21 cellular contexts compared by ENCODE assay signal in the genomic region with DNA sequence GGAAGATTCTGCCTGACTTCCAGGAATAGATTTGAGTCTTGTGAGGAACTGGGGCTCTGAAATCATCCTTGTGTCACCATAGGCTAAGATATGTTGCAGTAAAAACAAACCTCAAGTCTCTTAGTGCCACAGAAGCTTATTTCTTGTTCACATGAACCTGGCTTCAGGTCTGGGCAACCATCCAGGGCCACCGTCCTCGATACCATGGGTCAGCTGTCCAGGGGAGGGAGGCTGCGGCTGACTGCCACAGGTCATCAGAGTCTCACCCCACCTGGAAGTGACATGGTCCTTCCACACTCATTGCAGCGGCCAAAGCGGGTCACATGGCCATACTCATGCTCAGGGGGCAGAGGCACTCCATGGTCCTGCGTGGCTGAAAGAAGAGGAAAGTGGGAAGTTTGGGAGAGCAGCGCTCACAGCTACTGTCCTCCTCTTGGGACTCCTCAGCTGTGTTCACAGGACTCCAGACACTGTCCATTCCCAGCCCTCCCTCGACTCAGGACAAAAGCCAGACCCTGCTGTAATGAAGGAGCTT.
"Had no signal": no experiment of that assay in that cellular context is flagged by ENCODE, and none has a peak within 500 bp of the region (broad histone marks: within the 10 kb centered on the region; RNA-seq: fewer than 3 reads in every experiment).

No MANE protein-coding gene starts in this region.

- H3K9me3 ChIP-seq: MG63, SJSA1 had no signal

- DNase-seq: IMR-90, Karpas-422, KG1, MG63, NCI-H1092, NCI-H1105 treated with DMSO at 0.1 percent for 48 hours, NCI-H1417 treated with DMSO at 0.1 percent for 48 hours, NCI-H146, NCI-H1694 treated with DMSO at 0.1 percent for 48 hours, NCI-H1930, NCI-H2081, NCI-H2107, NCI-H2227 treated with DMSO at 0.1 percent for 48 hours, NCI-H526 treated with DMSO at 0.1 percent for 48 hours, NCI-H748 treated with DMSO at 0.1 percent for 48 hours, Right ventricle myocardium superior, RPMI8226, SIG-M5 had no signal

- H3K36me3 ChIP-seq: MG63, SJSA1 had no signal

- H3K4me1 ChIP-seq: SJSA1 had no signal

- H3K4me3 ChIP-seq: MG63, SJSA1, SK-N-MC had no signal

- ATAC-seq: HepG2 had no signal

- H3K27me3 ChIP-seq: MG63, SJSA1 had no signal

- H3K27ac ChIP-seq: SJSA1, SK-N-MC had no signal
